ENCODE assay signal across 15 cellular contexts in genomic region chr2:102509749-102510148, GRCh38. TPM values are rescaled to one million over a fixed set of nuclear protein-coding genes. Genes with fewer than 3 reads are reported as not detected.
DNase-seq lines count a peak whose midpoint lies in the region; ATAC-seq and TF ChIP-seq lines count a peak whose summit lies in the region.
"Had no signal": no experiment of that assay in that cellular context is flagged by ENCODE, and none has a peak within 500 bp of the region (broad histone marks: within the 10 kb centered on the region; RNA-seq: fewer than 3 reads in every experiment).

No MANE protein-coding gene starts in this region.

- H3K27ac ChIP-seq in breast epithelium (no peak overlapping the region), vagina (no peak overlapping the region)
- H3K27ac ChIP-seq: neural progenitor cell had no signal

- H3K27me3 ChIP-seq in breast epithelium (no peaks in the 10 kb centered on the region), vagina (no peaks in the 10 kb centered on the region)
- H3K27me3 ChIP-seq: neural progenitor cell had no signal

- TF ChIP-seq CTCF in MCF 10A (IDR thresholded peaks at IDR 0.05; ENCODE audit: unreplicated experiment) (no peak), breast epithelium (IDR thresholded peaks at IDR 0.05) (no peak), NB4 (IDR thresholded peaks at IDR 0.05; ENCODE audit: low read depth, low read length) (no peak), vagina (IDR thresholded peaks at IDR 0.05) (no peak)

- H3K36me3 Mint-ChIP-seq in MCF 10A (ENCODE audit: insufficient read depth, unreplicated experiment) = no peaks in the 10 kb centered on the region
- H3K36me3 Mint-ChIP-seq: activated naive CD8-positive, alpha-beta T cell treated with anti-CD3 and anti-CD28 coated beads, Interleukin-2, amount 10 ng/mL, durations not matched to agents 7 days and 5 days; neural progenitor cell had no signal

- H3K9me3 Mint-ChIP-seq in MCF 10A (ENCODE audit: unreplicated experiment) = peaks cover 9% of the 10 kb centered on the region
- H3K9me3 Mint-ChIP-seq: activated naive CD8-positive, alpha-beta T cell treated with anti-CD3 and anti-CD28 coated beads, Interleukin-2, amount 10 ng/mL, durations not matched to agents 7 days and 5 days had no signal

- H3K4me3 Mint-ChIP-seq in MCF 10A (ENCODE audit: unreplicated experiment) = no peak overlapping the region
- H3K4me3 Mint-ChIP-seq: activated naive CD8-positive, alpha-beta T cell treated with anti-CD3 and anti-CD28 coated beads, Interleukin-2, amount 10 ng/mL, durations not matched to agents 7 days and 5 days; neural progenitor cell had no signal

- ATAC-seq in esophagus mucosa = peak; percentile 52
- ATAC-seq: left colon had no signal

- TF ChIP-seq POLR2A in breast epithelium (IDR thresholded peaks at IDR 0.05) = no peak
- no peak for TF ChIP-seq POLR2A in NB4 (IDR thresholded peaks at IDR 0.05; ENCODE audit: extremely low read depth, insufficient read length)
- no peak for TF ChIP-seq POLR2A in vagina (IDR thresholded peaks at IDR 0.05)

- intact Hi-C loops in MCF 10A (cut with micrococcal nuclease) = no loop called here
- intact Hi-C loops in breast epithelium (cut with DNase I; ENCODE audit: low total_unique reads) = no loop called here
- intact Hi-C loops in vagina (cut with DNase I) = no loop called here

- no peak overlapping the region for H3K4me3 ChIP-seq in breast epithelium
- H3K4me3 ChIP-seq in NB4 (ENCODE audit: low read depth, low read length) = no peak overlapping the region
- H3K4me3 ChIP-seq in vagina = no peak overlapping the region
- H3K4me3 ChIP-seq: neural progenitor cell had no signal

- CTCF ChIA-PET in MCF 10A (lab: Yijun Ruan, JAX) = interaction anchor here (0.6 to 1.1 kb wide), 3 partner anchors 9 to 47 kb away, joined by 3 to 5 read pairs (median 4); partner anchors contain the start of gene SLC9A4

- H3K27me3 Mint-ChIP-seq in MCF 10A (ENCODE audit: insufficient read depth, unreplicated experiment) = no peaks in the 10 kb centered on the region

- H3K36me3 ChIP-seq in breast epithelium (no peaks in the 10 kb centered on the region), vagina (no peaks in the 10 kb centered on the region)
- H3K36me3 ChIP-seq: neural progenitor cell had no signal

- H3K4me1 ChIP-seq in breast epithelium = no peaks in the 10 kb centered on the region
- H3K4me1 ChIP-seq in vagina = peaks cover 11% of the 10 kb centered on the region
- H3K4me1 ChIP-seq: neural progenitor cell had no signal

- no peaks in the 10 kb centered on the region for H3K9me3 ChIP-seq in breast epithelium
- H3K9me3 ChIP-seq in vagina = no peaks in the 10 kb centered on the region

- DNase-seq in MCF 10A (ENCODE audit: unreplicated experiment) (peak; percentile 54), breast epithelium (ENCODE audit: low spot score in 2 of 2) (no peak), NB4 (ENCODE audit: low read depth) (peak; percentile 9), vagina (ENCODE audit: extremely low spot score in 2 of 2) (no peak), GF-D8 (lab: John Stamatoyannopoulos, UW) (no peak), NCI-H2081 treated with DMSO at 0.1 percent for 48 hours (lab: John Stamatoyannopoulos, UW) (no peak), retina (no peak)
- DNase-seq: activated CD4-positive, alpha-beta T cell treated with anti-CD3 and anti-CD28 coated beads for 48 hours; activated naive CD8-positive, alpha-beta T cell treated with anti-CD3 and anti-CD28 coated beads, Interleukin-2, amount 10 ng/mL, durations not matched to agents 7 days and 5 days; EL; left colon; NCI-H1694; NCI-H748 treated with DMSO at 0.1 percent for 48 hours had no signal

- H3K4me1 Mint-ChIP-seq in MCF 10A (ENCODE audit: insufficient read depth, unreplicated experiment) = peaks cover 20% of the 10 kb centered on the region
- H3K4me1 Mint-ChIP-seq: activated naive CD8-positive, alpha-beta T cell treated with anti-CD3 and anti-CD28 coated beads, Interleukin-2, amount 10 ng/mL, durations not matched to agents 7 days and 5 days; neural progenitor cell had no signal

- H3K27ac Mint-ChIP-seq in MCF 10A (ENCODE audit: low read depth, unreplicated experiment) = peak overlapping the region; percentile 13
- H3K27ac Mint-ChIP-seq: activated naive CD8-positive, alpha-beta T cell treated with anti-CD3 and anti-CD28 coated beads, Interleukin-2, amount 10 ng/mL, durations not matched to agents 7 days and 5 days; neural progenitor cell had no signal

- BruUV-seq in MCF 10A (replicated peaks; lab: Mats Ljungman, UMichigan) = no TSS peak

- POLR2A ChIA-PET in MCF 10A (lab: Yijun Ruan, JAX) = interaction anchor here (0.7 to 0.9 kb wide), 2 partner anchors 14 to 20 kb away, joined by 4 to 6 read pairs; no protein-coding TSS in a partner anchor

RNA-seq across cellular contexts. Expression of gene SLC9A4, which starts 36.7 kb away (rescaled TPM):
- total RNA-seq in MCF 10A (2022) (0.07 TPM in 1 of 2 replicates, not detected in the other), breast epithelium (not detected), esophagus mucosa (0.08 TPM), vagina (not detected)

Comparison
In these comparisons a context has a peak if more than half of its experiments do, and no peak if none do; other contexts are left out.
1. DNase-seq: peak in MCF 10A (single experiment) and NB4 (single experiment); none in breast epithelium (0 of 2), vagina (0 of 2), GF-D8 (single experiment), NCI-H2081 treated with DMSO at 0.1 percent for 48 hours (single experiment) and retina (single experiment).